28 cellular contexts compared by ENCODE assay signal in the genomic region with DNA sequence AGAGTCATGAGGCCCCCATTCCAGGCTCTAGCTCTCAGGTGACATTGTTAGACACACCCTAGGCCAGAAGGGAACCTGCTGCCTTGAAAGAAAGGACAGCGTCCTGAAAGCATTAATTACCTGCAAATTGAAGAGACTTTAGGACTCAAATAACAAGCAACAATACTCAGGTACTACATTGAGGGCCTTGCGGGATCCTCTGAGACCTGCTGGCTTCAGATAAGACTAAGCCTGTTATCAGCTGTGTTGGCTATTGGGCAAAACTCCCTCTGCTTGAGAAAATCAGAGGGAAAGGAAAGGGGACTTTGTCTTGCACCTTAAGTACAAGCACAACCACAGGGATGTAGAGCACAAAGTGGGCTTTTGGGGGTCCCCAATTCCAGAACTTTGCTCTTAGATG. TPM values are rescaled to one million over a fixed set of nuclear protein-coding genes. Genes with fewer than 3 reads are reported as not detected.
"Had no signal": no experiment of that assay in that cellular context is flagged by ENCODE, and none has a peak within 500 bp of the region (broad histone marks: within the 10 kb centered on the region; RNA-seq: fewer than 3 reads in every experiment).

No MANE protein-coding gene starts in this region.

- H3K4me3 ChIP-seq: neural progenitor cell, ovary, psoas muscle, right lobe of liver, sigmoid colon, stomach, thoracic aorta, thyroid gland, tibial nerve, upper lobe of left lung, vagina had no signal

- H3K4me1 ChIP-seq: neural progenitor cell, parathyroid adenoma, psoas muscle, right lobe of liver, sigmoid colon, stomach, thyroid gland, tibial nerve, upper lobe of left lung, vagina had no signal

- H3K4me3 Mint-ChIP-seq: natural killer cell; nephron; neural progenitor cell; stimulated activated effector memory CD8-positive, alpha-beta T cell treated with anti-CD3 and anti-CD28 coated beads, Interleukin-12 subunit alpha, Interleukin-12 subunit beta, amount 100 ng/mL, for 72 hours; stimulated activated naive B cell treated with anti-CD40 and anti-IgM and Interleukin-4, amounts not matched to agents 10 μg/mL and 1 μg/mL and 100 μg/mL, for 72 hours; stimulated activated naive CD8-positive, alpha-beta T cell treated with anti-CD3 and anti-CD28 coated beads, Interleukin-15, Interleukin-2, amounts not matched to agents 100 ng/mL and 50 ng/mL, for 24 hours had no signal

- H3K4me1 Mint-ChIP-seq: natural killer cell; nephron; neural progenitor cell; stimulated activated effector memory CD8-positive, alpha-beta T cell treated with anti-CD3 and anti-CD28 coated beads, Interleukin-12 subunit alpha, Interleukin-12 subunit beta, amount 100 ng/mL, for 72 hours; stimulated activated naive B cell treated with anti-CD40 and anti-IgM and Interleukin-4, amounts not matched to agents 10 μg/mL and 1 μg/mL and 100 μg/mL, for 72 hours had no signal

- H3K27ac ChIP-seq: neural progenitor cell, ovary, parathyroid adenoma, psoas muscle, right lobe of liver, sigmoid colon, stomach, thoracic aorta, thyroid gland, tibial nerve, upper lobe of left lung, vagina had no signal

- H3K27me3 ChIP-seq: neural progenitor cell, ovary, sigmoid colon, stomach, thyroid gland, upper lobe of left lung, vagina had no signal

- H3K9ac ChIP-seq: neural progenitor cell, parathyroid adenoma had no signal

- H3K4me2 ChIP-seq: neural progenitor cell had no signal

- ATAC-seq: natural killer cell; psoas muscle; right cardiac atrium; right lobe of liver; stimulated activated effector memory CD8-positive, alpha-beta T cell treated with anti-CD3 and anti-CD28 coated beads, Interleukin-12 subunit alpha, Interleukin-12 subunit beta, amount 100 ng/mL, for 72 hours; stimulated activated naive B cell treated with anti-CD40 and anti-IgM and Interleukin-4, amounts not matched to agents 10 μg/mL and 1 μg/mL and 100 μg/mL, for 72 hours had no signal

- H3K36me3 Mint-ChIP-seq: natural killer cell; neural progenitor cell; stimulated activated effector memory CD8-positive, alpha-beta T cell treated with anti-CD3 and anti-CD28 coated beads, Interleukin-12 subunit alpha, Interleukin-12 subunit beta, amount 100 ng/mL, for 72 hours; stimulated activated naive B cell treated with anti-CD40 and anti-IgM and Interleukin-4, amounts not matched to agents 10 μg/mL and 1 μg/mL and 100 μg/mL, for 72 hours had no signal

- H3K27ac Mint-ChIP-seq: natural killer cell; nephron; neural progenitor cell; progenitor cell of endocrine pancreas; stimulated activated effector memory CD8-positive, alpha-beta T cell treated with anti-CD3 and anti-CD28 coated beads, Interleukin-12 subunit alpha, Interleukin-12 subunit beta, amount 100 ng/mL, for 72 hours; stimulated activated naive B cell treated with anti-CD40 and anti-IgM and Interleukin-4, amounts not matched to agents 10 μg/mL and 1 μg/mL and 100 μg/mL, for 72 hours; stimulated activated naive CD8-positive, alpha-beta T cell treated with anti-CD3 and anti-CD28 coated beads, Interleukin-15, Interleukin-2, amounts not matched to agents 100 ng/mL and 50 ng/mL, for 24 hours had no signal

- H3K79me2 ChIP-seq: parathyroid adenoma had no signal

- H3K36me3 ChIP-seq: neural progenitor cell, ovary, right lobe of liver, sigmoid colon, stomach, thoracic aorta, thyroid gland, tibial nerve, upper lobe of left lung, vagina had no signal

- DNase-seq: natural killer cell; occipital lobe; ovary; posterior cingulate gyrus; psoas muscle; right cardiac atrium; right lobe of liver; sigmoid colon; small intestine; stimulated activated CD4-positive, alpha-beta T cell treated with anti-CD3 and anti-CD28 coated beads, Interleukin-15, amount 100 ng/mL, for 24 hours; stimulated activated CD4-positive, alpha-beta T cell treated with anti-CD3 and anti-CD28 coated beads, Interleukin-2, amount 100 ng/mL, for 24 hours; stimulated activated CD4-positive, alpha-beta T cell treated with anti-CD3 and anti-CD28 coated beads, Interleukin-2, amount 100 ng/mL, for 48 hours; stimulated activated CD4-positive, alpha-beta T cell treated with anti-CD3 and anti-CD28 coated beads, Interleukin-4, amount 100 ng/mL, for 24 hours; stimulated activated naive B cell treated with anti-CD40 and anti-IgM and Interleukin-4, amounts not matched to agents 10 μg/mL and 1 μg/mL and 100 μg/mL, for 72 hours; stomach; thyroid gland; upper lobe of left lung had no signal

- H3K27me3 Mint-ChIP-seq: progenitor cell of endocrine pancreas; stimulated activated naive CD8-positive, alpha-beta T cell treated with anti-CD3 and anti-CD28 coated beads, Interleukin-15, Interleukin-2, amounts not matched to agents 100 ng/mL and 50 ng/mL, for 24 hours had no signal

- H3K9me3 Mint-ChIP-seq: natural killer cell; nephron; stimulated activated effector memory CD8-positive, alpha-beta T cell treated with anti-CD3 and anti-CD28 coated beads, Interleukin-12 subunit alpha, Interleukin-12 subunit beta, amount 100 ng/mL, for 72 hours; stimulated activated naive B cell treated with anti-CD40 and anti-IgM and Interleukin-4, amounts not matched to agents 10 μg/mL and 1 μg/mL and 100 μg/mL, for 72 hours; stimulated activated naive CD8-positive, alpha-beta T cell treated with anti-CD3 and anti-CD28 coated beads, Interleukin-15, Interleukin-2, amounts not matched to agents 100 ng/mL and 50 ng/mL, for 24 hours had no signal

RNA-seq across cellular contexts. Expression of gene DACH2, which starts 45.9 kb away (rescaled TPM):
- total RNA-seq: natural killer cell, osteoblast, psoas muscle, renal cortical epithelial cell, right lobe of liver, thoracic aorta, upper lobe of left lung, vagina had no signal
